Comparison of ENCODE assay signal across 8 cellular contexts in genomic region chr6:33570806-33571636, GRCh38. TPM values are rescaled to one million over a fixed set of nuclear protein-coding genes. Genes with fewer than 3 reads are reported as not detected.
DNase-seq lines count a peak whose midpoint lies in the region; ATAC-seq and TF ChIP-seq lines count a peak whose summit lies in the region.

No MANE protein-coding gene starts in this region.

- H3K27me3 ChIP-seq in GM23248 (replicated peaks; ENCODE audit: insufficient read depth) (no peaks in the 10 kb centered on the region), Karpas-422 (ENCODE audit: low read length) (no peaks in the 10 kb centered on the region), RWPE2 (ENCODE audit: insufficient read depth, poor library complexity, severe bottlenecking) (no peaks in the 10 kb centered on the region), stomach smooth muscle (ENCODE audit: control insufficient read depth in 1 of 2, insufficient read depth in 2 of 2, low read length in 2 of 2) (no peaks in the 10 kb centered on the region)

- peak overlapping the region; percentile 95 for H3K27ac Mint-ChIP-seq in neural crest cell (ENCODE audit: unreplicated experiment)

- no peaks in the 10 kb centered on the region for H4K20me1 ChIP-seq in GM23248 (ENCODE audit: insufficient read depth)
- H4K20me1 ChIP-seq in Karpas-422 (ENCODE audit: insufficient read depth, low read depth, low read length) = no peaks in the 10 kb centered on the region

- DNase-seq in Daoy (ENCODE audit: low read depth) (peak; percentile 89), GM23248 (peak; percentile 90), Karpas-422 (peak; percentile 93), RWPE2 (ENCODE audit: low spot score) (peak; percentile 79), fibroblast of the conjunctiva (ENCODE audit: low read depth) (peak; percentile 35), neural crest cell (ENCODE audit: low read depth, low spot score) (peak; percentile 69)
- DNase-seq in activated effector memory CD4-positive, alpha-beta T cell treated with Interleukin-2 at 50 U/mL for 16 hours = peak; percentile 84

- H3K9me3 Mint-ChIP-seq in neural crest cell = no peaks in the 10 kb centered on the region

- H3K9me3 ChIP-seq in GM23248 (ENCODE audit: low read depth) (no peaks in the 10 kb centered on the region), Karpas-422 (ENCODE audit: low read length) (no peaks in the 10 kb centered on the region), RWPE2 (ENCODE audit: severe bottlenecking) (no peaks in the 10 kb centered on the region), stomach smooth muscle (ENCODE audit: control insufficient read depth in 2 of 2, low read length in 2 of 2) (no peaks in the 10 kb centered on the region)

- H3K27ac ChIP-seq in GM23248 = peak overlapping the region; percentile 58
- H3K27ac ChIP-seq in Karpas-422 (ENCODE audit: low read length) = peak overlapping the region; percentile 72
- peak overlapping the region; percentile 67 for H3K27ac ChIP-seq in RWPE2 (ENCODE audit: poor library complexity, severe bottlenecking)
- peak overlapping the region; percentile 85 for H3K27ac ChIP-seq in stomach smooth muscle (ENCODE audit: low read length)

- no peaks in the 10 kb centered on the region for H3K36me3 Mint-ChIP-seq in neural crest cell (ENCODE audit: low read depth)

- H3K4me3 ChIP-seq in GM23248 (peak overlapping the region; percentile 94), Karpas-422 (ENCODE audit: low read length) (peak overlapping the region; percentile 68), RWPE2 (ENCODE audit: severe bottlenecking) (peak overlapping the region; percentile 37), stomach smooth muscle (ENCODE audit: low read length in 2 of 2) (peak overlapping the region; percentile 69 to 90)

- in situ Hi-C loops in GM23248 (cut with MboI) = no loop called here

- TF ChIP-seq CTCF in RWPE2 (IDR thresholded peaks at IDR 0.05; ENCODE audit: poor library complexity, severe bottlenecking) = no peak
- no peak for TF ChIP-seq CTCF in neural crest cell (conservative IDR thresholded peaks at IDR 0.05)

- H3K4me1 ChIP-seq in GM23248 (ENCODE audit: insufficient read depth) (peaks cover 8% of the 10 kb centered on the region; the same call in 1 of the 2 replicates), Karpas-422 (ENCODE audit: low read length) (peaks cover 18% of the 10 kb centered on the region), RWPE2 (ENCODE audit: insufficient read depth, poor library complexity, severe bottlenecking) (peaks cover 11% of the 10 kb centered on the region), stomach smooth muscle (ENCODE audit: control insufficient read depth, insufficient read depth, low read length) (peaks cover 11% of the 10 kb centered on the region)

- H3K4me1 Mint-ChIP-seq in neural crest cell = peaks cover 19% of the 10 kb centered on the region

- no peaks in the 10 kb centered on the region for H3F3A ChIP-seq in GM23248 (ENCODE audit: insufficient read depth)

- ATAC-seq in RWPE2 (ENCODE audit: low read depth) = peak; percentile 88

- 2 to 3% methylated on average over 43 to 44 of the region's 44 CpGs for WGBS in GM23248 (ENCODE audit: low coverage in 1 of 2, low lambda C conversion rate in 2 of 2, missing lambda C conversion rate in 2 of 2), 2 experiments

- H2AFZ ChIP-seq in GM23248 (peak overlapping the region; percentile 99), Karpas-422 (ENCODE audit: low read length) (peak overlapping the region; percentile 87)

- H3K9me2 ChIP-seq in GM23248 (ENCODE audit: insufficient read depth) (no peaks in the 10 kb centered on the region), Karpas-422 (replicated peaks; ENCODE audit: insufficient read depth, low read length) (no peaks in the 10 kb centered on the region)

- peak overlapping the region; percentile 80 for H3K9ac ChIP-seq in GM23248
- peak overlapping the region; percentile 69 for H3K9ac ChIP-seq in Karpas-422 (ENCODE audit: low read length)
- peak overlapping the region; percentile 85 to 90 for H3K9ac ChIP-seq in stomach smooth muscle (ENCODE audit: low read length in 2 of 2)

- H3K4me3 Mint-ChIP-seq in neural crest cell = peak overlapping the region; percentile 94

- no peaks in the 10 kb centered on the region for H3K79me2 ChIP-seq in GM23248 (ENCODE audit: insufficient read depth)
- no peaks in the 10 kb centered on the region for H3K79me2 ChIP-seq in Karpas-422 (ENCODE audit: low read length)

- H3K27me3 Mint-ChIP-seq in neural crest cell (ENCODE audit: low read depth) = no peaks in the 10 kb centered on the region

- H3K4me2 ChIP-seq in GM23248 (ENCODE audit: unreplicated experiment) (peak overlapping the region; percentile 99), Karpas-422 (ENCODE audit: low read depth, low read length, poor library complexity, severe bottlenecking) (peak overlapping the region; percentile 82)

- H3K36me3 ChIP-seq in GM23248 (ENCODE audit: low read depth) (peaks cover 3% of the 10 kb centered on the region; the same call in 1 of the 2 replicates), Karpas-422 (ENCODE audit: insufficient read depth, low read length) (0 out of 2 replicates have a peak, but pooled peaks cover 8% of the 10 kb centered on the region), RWPE2 (ENCODE audit: low read depth) (peaks cover 25% of the 10 kb centered on the region), stomach smooth muscle (ENCODE audit: control insufficient read depth in 2 of 2, insufficient read depth in 2 of 2, low read length in 2 of 2) (peaks cover 11 to 19% of the 10 kb centered on the region in 2 donors)

RNA-seq across cellular contexts. Expression of gene BAK1, which starts 9.1 kb away (rescaled TPM):
- total RNA-seq in Daoy (2014; rRNA removed; shearing (Covaris generic)) = 13.1 and 18.8 TPM in 2 replicates
- 18.8 and 22.5 TPM in 2 replicates for total RNA-seq in GM23248 (2014; rRNA removed; shearing (Covaris generic))
- polyA plus RNA-seq in GM23248 (2016; fragmentation: Nextera tagmentation; extraction: Ambion mirVana) = 30.7 and 37.1 TPM in 2 replicates
- total RNA-seq in Karpas-422 (2014; rRNA removed; shearing (Covaris generic); ENCODE audit: low replicate concordance) = 9.9 and 18.7 TPM in 2 replicates
- 29.9 and 32.9 TPM in 2 replicates for total RNA-seq in neural crest cell

RNA-seq across cellular contexts. Expression of gene ITPR3, which starts 50.1 kb away (rescaled TPM):
- total RNA-seq in Daoy (2014; rRNA removed; shearing (Covaris generic)) = 10.4 and 12.6 TPM in 2 replicates
- total RNA-seq in GM23248 (2014; rRNA removed; shearing (Covaris generic)) = 10.4 and 14.3 TPM in 2 replicates
- 4.8 and 4.9 TPM in 2 replicates for polyA plus RNA-seq in GM23248 (2016; fragmentation: Nextera tagmentation; extraction: Ambion mirVana)
- total RNA-seq in Karpas-422 (2014; rRNA removed; shearing (Covaris generic); ENCODE audit: low replicate concordance) = 3.9 and 6.1 TPM in 2 replicates
- 16.0 TPM in 2 replicates for total RNA-seq in neural crest cell

Comparison
In these comparisons a context has a peak if more than half of its experiments do, and no peak if none do; other contexts are left out.
1. Peak in every context shown above with its lines: DNase-seq, ATAC-seq, H3K4me3 ChIP-seq and H3K27ac ChIP-seq.
2. DNase-seq: peak in every context shown above with its lines; median percentile 93 in Karpas-422; 90 in GM23248; 89 in Daoy; 84 in activated effector memory CD4-positive, alpha-beta T cell treated with Interleukin-2 at 50 U/mL for 16 hours; 79 in RWPE2; 69 in neural crest cell; 35 in fibroblast of the conjunctiva.
3. H3K4me3 ChIP-seq: peak in every context shown above with its lines; median percentile 94 in GM23248; 80 in stomach smooth muscle; 68 in Karpas-422; 37 in RWPE2.